11 cellular contexts compared by ENCODE assay signal in genomic region chr9:84823426-84824271, GRCh38.
A peak's percentile ranks its signal among the peaks of the same experiment; 100 is the strongest.
DNase-seq lines count a peak whose midpoint lies in the region; ATAC-seq and TF ChIP-seq lines count a peak whose summit lies in the region.
"Had no signal": no experiment of that assay in that cellular context is flagged by ENCODE, and none has a peak within 500 bp of the region (broad histone marks: within the 10 kb centered on the region; RNA-seq: fewer than 3 reads in every experiment).

No MANE protein-coding gene starts in this region.

- peak; percentile 72 for ATAC-seq in Right ventricle myocardium superior (ENCODE audit: poor library complexity)
- ATAC-seq in HG03280 (IDR thresholded peaks at IDR 0.05; ENCODE audit: unreplicated experiment), result peak; percentile 50
- peak; percentile 94 for ATAC-seq in esophagus mucosa

- H3K27ac Mint-ChIP-seq in glutamatergic neuron (ENCODE audit: unreplicated experiment) (no peak overlapping the region), endodermal cell (no peak overlapping the region)

- H3K4me1 ChIP-seq in right atrium auricular region, result peaks cover 0 to 4% of the 10 kb centered on the region in 2 donors
- H3K4me1 ChIP-seq in endodermal cell (ENCODE audit: control insufficient read depth, insufficient read depth, low read length), result no peaks in the 10 kb centered on the region

- no peak for TF ChIP-seq CTCF in right atrium auricular region (IDR thresholded peaks at IDR 0.05)
- no peak for TF ChIP-seq CTCF in glutamatergic neuron (IDR thresholded peaks at IDR 0.05; ENCODE audit: partially characterized antibody, unreplicated experiment)
- no peak for TF ChIP-seq CTCF in endodermal cell (conservative IDR thresholded peaks at IDR 0.05)

- peak overlapping the region in 1 of 2 donors; percentile 20 for H3K27ac ChIP-seq in right atrium auricular region
- no peak overlapping the region for H3K27ac ChIP-seq in endodermal cell (ENCODE audit: low read depth, low read length)
- H3K27ac ChIP-seq: ovary had no signal

- DNase-seq in Right ventricle myocardium superior (peak; percentile 43), right atrium auricular region (ENCODE audit: low spot score) (no peak), glutamatergic neuron (no peak), posterior vena cava (ENCODE audit: low spot score) (no peak), NCI-H1092 treated with DMSO at 0.1 percent for 48 hours (lab: John Stamatoyannopoulos, UW) (no peak), endodermal cell (no peak)
- DNase-seq: ACHN, ovary, SW 1271 had no signal

- H3K9me3 Mint-ChIP-seq in glutamatergic neuron (ENCODE audit: unreplicated experiment) (no peaks in the 10 kb centered on the region), endodermal cell (no peaks in the 10 kb centered on the region)

- H3K4me3 Mint-ChIP-seq in glutamatergic neuron (ENCODE audit: unreplicated experiment) (no peak overlapping the region), endodermal cell (no peak overlapping the region)

- no peaks in the 10 kb centered on the region for H3K27me3 Mint-ChIP-seq in glutamatergic neuron (ENCODE audit: unreplicated experiment)
- peaks cover 2% of the 10 kb centered on the region for H3K27me3 Mint-ChIP-seq in endodermal cell (ENCODE audit: insufficient read depth)

- H3K27me3 ChIP-seq in right atrium auricular region, result no peaks in the 10 kb centered on the region
- no peaks in the 10 kb centered on the region for H3K27me3 ChIP-seq in endodermal cell (ENCODE audit: control insufficient read depth, insufficient read depth, low read length, poor library complexity, severe bottlenecking)
- H3K27me3 ChIP-seq: ovary had no signal

- H3K36me3 ChIP-seq in right atrium auricular region (no peaks in the 10 kb centered on the region), endodermal cell (ENCODE audit: control insufficient read depth, insufficient read depth, low read length) (no peaks in the 10 kb centered on the region)
- H3K36me3 ChIP-seq: ovary had no signal

- H3K4me3 ChIP-seq in right atrium auricular region (no peak overlapping the region), endodermal cell (ENCODE audit: low read length) (no peak overlapping the region)
- H3K4me3 ChIP-seq: ovary had no signal

- 94 to 96% methylated on average over 8 of the region's 8 CpGs for WGBS in endodermal cell (ENCODE audit: insufficient coverage in 1 of 2, insufficient read length in 1 of 2), 2 experiments

- no peak overlapping the region for H3K9ac ChIP-seq in endodermal cell (ENCODE audit: extremely low read depth, low read length, poor library complexity, severe bottlenecking)

- H3K4me1 Mint-ChIP-seq in glutamatergic neuron (ENCODE audit: low read depth, unreplicated experiment), result no peaks in the 10 kb centered on the region
- H3K4me1 Mint-ChIP-seq in endodermal cell, result peaks cover 24% of the 10 kb centered on the region

- intact Hi-C loops in Right ventricle myocardium superior (cut with DNase I) (no loop called here), posterior vena cava (cut with DNase I) (no loop called here)

- H3K36me3 Mint-ChIP-seq in glutamatergic neuron (ENCODE audit: unreplicated experiment) (no peaks in the 10 kb centered on the region), endodermal cell (ENCODE audit: low read depth) (no peaks in the 10 kb centered on the region)

- H3K9me3 ChIP-seq in right atrium auricular region (no peaks in the 10 kb centered on the region), endodermal cell (ENCODE audit: control insufficient read depth, low read length) (no peaks in the 10 kb centered on the region)
- H3K9me3 ChIP-seq: ovary had no signal
